ENCODE assay signal across 23 cellular contexts in the genomic region with DNA sequence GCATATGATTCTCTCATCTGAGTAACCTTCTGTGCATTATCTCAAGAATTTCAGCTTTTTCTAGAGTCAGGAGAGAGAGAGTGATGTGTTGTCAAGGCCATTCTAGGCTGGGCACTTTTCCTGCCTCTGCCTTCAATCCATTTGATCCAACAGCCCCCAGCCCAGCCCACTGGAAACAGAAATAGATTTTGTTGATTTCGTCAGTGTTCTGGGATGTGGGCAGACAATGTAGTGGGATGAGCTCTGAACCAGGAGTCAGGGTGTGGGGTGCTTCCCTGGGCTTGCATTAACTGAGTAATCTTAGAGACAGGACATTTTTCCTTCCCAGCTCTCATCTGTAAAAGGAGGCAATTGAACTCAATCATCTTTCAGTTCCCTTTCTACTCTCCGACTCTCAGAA. TPM values are rescaled to one million over a fixed set of nuclear protein-coding genes. Genes with fewer than 3 reads are reported as not detected.
DNase-seq lines count a peak whose midpoint lies in the region; TF ChIP-seq lines count a peak whose summit lies in the region.
"Had no signal": no experiment of that assay in that cellular context is flagged by ENCODE, and none has a peak within 500 bp of the region (broad histone marks: within the 10 kb centered on the region; RNA-seq: fewer than 3 reads in every experiment).

No MANE protein-coding gene starts in this region.

- intact Hi-C loops in head of caudate nucleus (cut with DNase I): no loop called here
- intact Hi-C loops in posterior cingulate gyrus (cut with DNase I): no loop called here

- H3K36me3 ChIP-seq in neural cell (ENCODE audit: insufficient read depth, low read length): no peaks in the 10 kb centered on the region
- H3K36me3 ChIP-seq: BE2C, BLaER1 had no signal

- H3K27ac ChIP-seq in neural cell (ENCODE audit: low read length): peak overlapping the region; percentile 21
- H3K27ac ChIP-seq: 22Rv1, A549, BLaER1 had no signal

- peak; percentile 13 for DNase-seq in Ammon's horn (ENCODE audit: low spot score)
- peak in 27 of 42 donors; percentile 1 to 65 (median 14) for DNase-seq in head of caudate nucleus
- no peak for DNase-seq in posterior cingulate gyrus
- no peak for DNase-seq in GM19240 (ENCODE audit: insufficient read length, low spot score)
- DNase-seq: AML-193; BE2C; C1 segment of cervical spinal cord; CD4-positive, alpha-beta memory T cell; CD4-positive, CD25-positive, alpha-beta regulatory T cell; CD8-positive, alpha-beta memory T cell; COR-L47; DMS 273 treated with DMSO at 0.1 percent for 48 hours; DMS153; DMS53; DMS79; DND-41; EL; GDM1 had no signal

- no peak for TF ChIP-seq CTCF in neural cell (IDR thresholded peaks at IDR 0.05; ENCODE audit: poor library complexity, severe bottlenecking)

- TF ChIP-seq RAD21 in neural cell (conservative IDR thresholded peaks at IDR 0.05): no peak

- no peaks in the 10 kb centered on the region for H3K79me2 ChIP-seq in neural cell (replicated peaks; ENCODE audit: insufficient read depth, low read length)

- H3K27me3 ChIP-seq in neural cell (ENCODE audit: insufficient read depth, low read depth, low read length): no peaks in the 10 kb centered on the region
- H3K27me3 ChIP-seq: BE2C, BLaER1 had no signal

- H3F3A ChIP-seq in neural cell (ENCODE audit: insufficient read depth, low read length, poor library complexity, severe bottlenecking): no peaks in the 10 kb centered on the region

- no peak overlapping the region for H3K4me2 ChIP-seq in neural cell (ENCODE audit: low read length)
- H3K4me2 ChIP-seq: A549, BLaER1 had no signal

- H3K4me3 ChIP-seq in neural cell (ENCODE audit: low read length): no peak overlapping the region
- H3K4me3 ChIP-seq: A549, BLaER1, GM12878 had no signal

- peak; percentile 22 for TF ChIP-seq EP300 in neural cell (conservative IDR thresholded peaks at IDR 0.05; ENCODE audit: poor library complexity, severe bottlenecking)

- H4K20me1 ChIP-seq in neural cell (ENCODE audit: insufficient read depth): no peaks in the 10 kb centered on the region
- H4K20me1 ChIP-seq: BLaER1 had no signal

- H3K9ac ChIP-seq in neural cell (ENCODE audit: low read length): no peak overlapping the region
- H3K9ac ChIP-seq: BLaER1 had no signal

- H2AFZ ChIP-seq in neural cell (ENCODE audit: low read depth, low read length): no peak overlapping the region

- H3K9me3 ChIP-seq in neural cell (ENCODE audit: low read length): no peaks in the 10 kb centered on the region
- H3K9me3 ChIP-seq: A549, BE2C, BLaER1 had no signal

- H3K9me2 ChIP-seq in neural cell (ENCODE audit: insufficient read depth, low read length): no peaks in the 10 kb centered on the region

TF ChIP-seq in neural cell, 6 proteins besides CTCF, POLR2A, EP300 and RAD21:
- no peak for TF ChIP-seq EZH2 (IDR thresholded peaks at IDR 0.05; ENCODE audit: borderline replicate concordance, insufficient read depth, low read length, poor library complexity, severe bottlenecking)
- TF ChIP-seq SMC3 (conservative IDR thresholded peaks at IDR 0.05; ENCODE audit: poor library complexity): no peak
- TF ChIP-seq, protein P1, sequence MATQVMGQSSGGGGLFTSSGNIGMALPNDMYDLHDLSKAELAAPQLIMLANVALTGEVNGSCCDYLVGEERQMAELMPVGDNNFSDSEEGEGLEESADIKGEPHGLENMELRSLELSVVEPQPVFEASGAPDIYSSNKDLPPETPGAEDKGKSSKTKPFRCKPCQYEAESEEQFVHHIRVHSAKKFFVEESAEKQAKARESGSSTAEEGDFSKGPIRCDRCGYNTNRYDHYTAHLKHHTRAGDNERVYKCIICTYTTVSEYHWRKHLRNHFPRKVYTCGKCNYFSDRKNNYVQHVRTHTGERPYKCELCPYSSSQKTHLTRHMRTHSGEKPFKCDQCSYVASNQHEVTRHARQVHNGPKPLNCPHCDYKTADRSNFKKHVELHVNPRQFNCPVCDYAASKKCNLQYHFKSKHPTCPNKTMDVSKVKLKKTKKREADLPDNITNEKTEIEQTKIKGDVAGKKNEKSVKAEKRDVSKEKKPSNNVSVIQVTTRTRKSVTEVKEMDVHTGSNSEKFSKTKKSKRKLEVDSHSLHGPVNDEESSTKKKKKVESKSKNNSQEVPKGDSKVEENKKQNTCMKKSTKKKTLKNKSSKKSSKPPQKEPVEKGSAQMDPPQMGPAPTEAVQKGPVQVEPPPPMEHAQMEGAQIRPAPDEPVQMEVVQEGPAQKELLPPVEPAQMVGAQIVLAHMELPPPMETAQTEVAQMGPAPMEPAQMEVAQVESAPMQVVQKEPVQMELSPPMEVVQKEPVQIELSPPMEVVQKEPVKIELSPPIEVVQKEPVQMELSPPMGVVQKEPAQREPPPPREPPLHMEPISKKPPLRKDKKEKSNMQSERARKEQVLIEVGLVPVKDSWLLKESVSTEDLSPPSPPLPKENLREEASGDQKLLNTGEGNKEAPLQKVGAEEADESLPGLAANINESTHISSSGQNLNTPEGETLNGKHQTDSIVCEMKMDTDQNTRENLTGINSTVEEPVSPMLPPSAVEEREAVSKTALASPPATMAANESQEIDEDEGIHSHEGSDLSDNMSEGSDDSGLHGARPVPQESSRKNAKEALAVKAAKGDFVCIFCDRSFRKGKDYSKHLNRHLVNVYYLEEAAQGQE (IDR thresholded peaks at IDR 0.05; ENCODE audit: borderline replicate concordance): no peak
- TF ChIP-seq MXI1 (conservative IDR thresholded peaks at IDR 0.05; ENCODE audit: poor library complexity, severe bottlenecking): no peak
- no peak for TF ChIP-seq TAF1 (IDR thresholded peaks at IDR 0.05; ENCODE audit: low read depth)

RNA-seq across cellular contexts. Expression of a gene that starts 42.5 kb away (rescaled TPM):
- polyA plus RNA-seq in neural cell: 2.9 and 6.7 TPM in 2 replicates
- polyA minus RNA-seq in neural cell: 4.4 and 8.6 TPM in 2 replicates
- polyA plus RNA-seq: CD4-positive, alpha-beta memory T cell; CD4-positive, CD25-positive, alpha-beta regulatory T cell; CD8-positive, alpha-beta memory T cell; GM12878 had no signal

Comparison
In these comparisons a context has a peak if more than half of its experiments do, and no peak if none do; other contexts are left out.
1. DNase-seq: peak in Ammon's horn (single experiment) and head of caudate nucleus (27 of 42); none in posterior cingulate gyrus (0 of 10) and GM19240 (single experiment).